ENCODE assay signal across 8 cellular contexts in the genomic region with DNA sequence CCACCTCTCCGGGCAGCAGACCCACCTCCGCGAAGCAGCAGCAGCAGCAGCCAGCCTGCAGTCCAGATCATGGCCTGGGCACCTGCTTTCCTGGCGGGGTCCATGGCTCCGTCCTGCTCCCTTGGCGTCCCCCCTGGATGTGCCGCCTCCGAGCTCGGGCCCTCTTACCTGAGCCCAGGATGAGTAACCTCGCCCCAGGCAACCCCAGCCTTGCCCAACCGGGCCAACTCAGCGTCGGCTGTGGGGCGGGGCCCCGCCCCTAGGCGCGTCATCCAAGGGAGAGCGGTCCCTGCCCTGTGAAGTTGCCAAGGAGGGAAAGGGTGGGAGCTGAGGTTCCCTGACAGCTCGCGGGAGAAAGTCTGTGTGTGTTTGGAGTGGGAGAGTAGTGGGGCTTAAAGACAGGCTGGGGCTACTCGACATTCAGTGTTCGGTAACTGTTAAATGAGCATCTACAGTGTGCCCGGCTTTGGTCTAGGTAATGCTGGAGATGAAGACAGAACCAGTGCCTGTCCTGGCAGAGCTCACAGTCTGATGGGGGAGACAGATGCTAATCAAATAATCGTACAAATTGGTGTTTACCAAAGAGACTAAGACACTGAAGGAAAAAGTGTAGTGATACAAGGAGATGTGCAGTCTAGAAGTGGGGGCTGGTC. TPM values are rescaled to one million over a fixed set of nuclear protein-coding genes. Genes with fewer than 3 reads are reported as not detected.
DNase-seq lines count a peak whose midpoint lies in the region; ATAC-seq, FAIRE-seq and TF ChIP-seq lines count a peak whose summit lies in the region.

Gene LYPD3, minus strand, starts transcription at position 141 of the 653 bp plus-strand sequence. Its CDS starts 37 bp downstream, at position 104.

- H3K36me3 ChIP-seq in K562 (ENCODE audit: control insufficient read depth, insufficient read depth, low read length) (no peaks in the 10 kb centered on the region), HepG2 (replicated peaks in 1 of 2; ENCODE audit: control insufficient read depth in 1 of 2, insufficient read depth in 2 of 2, low read length in 2 of 2) (no peaks in the 10 kb centered on the region)

- H4K20me1 ChIP-seq in K562 (replicated peaks; ENCODE audit: control insufficient read depth, insufficient read depth, low read length) (no peaks in the 10 kb centered on the region), HepG2 (ENCODE audit: insufficient read depth, low read length) (no peaks in the 10 kb centered on the region)

- H2AFZ ChIP-seq in K562 (ENCODE audit: low read depth, low read length), result peak within 1 kb of the TSS; percentile 98; the same call in 1 of the 2 replicates
- H2AFZ ChIP-seq in HepG2 (ENCODE audit: low read length), result peak within 1 kb of the TSS; percentile 88

- H3K4me3 Mint-ChIP-seq in activated naive CD4-positive, alpha-beta T cell treated with anti-CD3 and anti-CD28 coated beads, Interleukin-2, amount 50 U/mL, for 24 hours, result peak within 1 kb of the TSS; percentile 95

- H3K9me3 ChIP-seq in K562 (replicated peaks; ENCODE audit: control insufficient read depth, insufficient read depth, low read depth, low read length) (no peaks in the 10 kb centered on the region), HepG2 (ENCODE audit: low read length) (no peaks in the 10 kb centered on the region)

- H3K4me3 ChIP-seq in K562 (peak within 1 kb of the TSS; percentile 67; the same call in 1 of the 2 replicates), HepG2 (replicated peaks in 1 of 3; ENCODE audit: insufficient read depth in 1 of 3, low read depth in 2 of 3, low read length in 3 of 3) (peak within 1 kb of the TSS; percentile 70 to 84 (median 73))

- H3K9me1 ChIP-seq in K562 (ENCODE audit: control insufficient read depth, insufficient read depth, low read length), result no peaks in the 10 kb centered on the region

- H3K27ac ChIP-seq in K562 (ENCODE audit: extremely low read depth, low read depth, low read length) (no peak within 1 kb of the TSS), HepG2 (ENCODE audit: extremely low read length, insufficient read depth, low read length) (no peak within 1 kb of the TSS)

- CTCF ChIA-PET in K562 (lab: Yijun Ruan, JAX; ENCODE audit: low intra/inter-chr PET ratio) (no interaction called here), HepG2 (lab: Yijun Ruan, JAX; ENCODE audit: low intra/inter-chr PET ratio, low total read pairs) (no interaction called here)

- TF ChIP-seq RAD21 in K562 (CRISPR knock-in tag; conservative IDR thresholded peaks at IDR 0.05 in 1 of 2, IDR thresholded peaks at IDR 0.05 in 1 of 2) (no peak), HepG2 (CRISPR knock-in tag; IDR thresholded peaks at IDR 0.05) (no peak)

- H3K9ac ChIP-seq in K562 (ENCODE audit: insufficient read depth in 1 of 2, low read depth in 2 of 2, low read length in 2 of 2) (no peak within 1 kb of the TSS), HepG2 (ENCODE audit: insufficient read depth, low read depth, low read length) (peak within 1 kb of the TSS; percentile 53; the same call in 1 of the 2 replicates)

- ATAC-seq in K562 (no peak), HepG2 (no peak)

- POLR2A ChIA-PET in K562 (lab: Yijun Ruan, JAX) (interaction anchor here (1.3 kb wide), 1 partner anchor 19 kb away, joined by 4 read pairs; no protein-coding TSS in a partner anchor), HepG2 (lab: Yijun Ruan, JAX) (interaction anchor here (2.6 kb wide), 1 partner anchor 16 kb away, joined by 17 read pairs; no protein-coding TSS in a partner anchor)

- H3K4me1 ChIP-seq in K562 (replicated peaks in 1 of 2; ENCODE audit: control insufficient read depth in 2 of 2, insufficient read depth in 2 of 2, low read length in 2 of 2) (peaks cover 19 to 27% of the 10 kb centered on the region in 2 experiments), HepG2 (ENCODE audit: insufficient read depth, low read length) (peaks cover 59% of the 10 kb centered on the region)

- H3K79me2 ChIP-seq in K562 (ENCODE audit: control insufficient read depth, insufficient read depth, low read length) (no peaks in the 10 kb centered on the region), HepG2 (ENCODE audit: insufficient read depth, low read length) (no peaks in the 10 kb centered on the region)

- H3K27me3 ChIP-seq in K562 (ENCODE audit: control insufficient read depth in 2 of 2, insufficient read depth in 2 of 2, low read length in 2 of 2) (peaks cover 11 to 13% of the 10 kb centered on the region in 2 experiments; a peak in 4 of 5 replicates), HepG2 (ENCODE audit: control insufficient read depth in 1 of 2, insufficient read depth in 2 of 2, low read length in 2 of 2) (no peaks in the 10 kb centered on the region)

- TF ChIP-seq POLR2A in K562 (conservative IDR thresholded peaks at IDR 0.05), result no peak
- TF ChIP-seq POLR2A in HepG2 (IDR thresholded peaks at IDR 0.05; ENCODE audit: insufficient read depth in 1 of 2, low read depth in 2 of 2, low read length in 2 of 2), result no peak

- peaks cover 6% of the 10 kb centered on the region for H3K36me3 Mint-ChIP-seq in activated naive CD4-positive, alpha-beta T cell treated with anti-CD3 and anti-CD28 coated beads, Interleukin-2, amount 50 U/mL, for 24 hours

- intact Hi-C loops in K562 (cut with micrococcal nuclease), result no loop called here
- intact Hi-C loops in HepG2 (cut with micrococcal nuclease; ENCODE audit: unreplicated experiment), result no loop called here

- BruUV-seq in K562 (replicated peaks; lab: Mats Ljungman, UMichigan) (no TSS peak), HepG2 (replicated peaks; lab: Mats Ljungman, UMichigan) (no TSS peak)

- in situ Hi-C loops in K562 (cut with MboI) (no loop called here), HepG2 (cut with HindIII; ENCODE audit: extremely low pct_ligation_motif_present, low pct_unique_long_range_greater_than_20kb) (no loop called here)

- FAIRE-seq in K562 (lab: Jason Lieb, UNC) (peak; percentile 40), HepG2 (lab: Jason Lieb, UNC) (no peak)

- no peaks in the 10 kb centered on the region for H3K9me3 Mint-ChIP-seq in activated naive CD4-positive, alpha-beta T cell treated with anti-CD3 and anti-CD28 coated beads, Interleukin-2, amount 50 U/mL, for 24 hours

- H3K4me2 ChIP-seq in K562 (ENCODE audit: insufficient read depth, low read length) (peak within 1 kb of the TSS; percentile 94), HepG2 (ENCODE audit: low read depth, low read length) (peak within 1 kb of the TSS; percentile 99)

- H3K4me1 Mint-ChIP-seq in activated naive CD4-positive, alpha-beta T cell treated with anti-CD3 and anti-CD28 coated beads, Interleukin-2, amount 50 U/mL, for 24 hours, result peaks cover 84% of the 10 kb centered on the region

- TF ChIP-seq CTCF in K562 (IDR thresholded peaks at IDR 0.05 in 2 of 3, conservative IDR thresholded peaks at IDR 0.05 in 1 of 3; ENCODE audit: insufficient read depth in 2 of 3, low read depth in 1 of 3, low read length in 3 of 3) (no peak), HepG2 (CRISPR knock-in tag; IDR thresholded peaks at IDR 0.05) (no peak)

- H3K27me3 Mint-ChIP-seq in activated naive CD4-positive, alpha-beta T cell treated with anti-CD3 and anti-CD28 coated beads, Interleukin-2, amount 50 U/mL, for 24 hours, result no peaks in the 10 kb centered on the region

- peak within 1 kb of the TSS; percentile 66 for H3K27ac Mint-ChIP-seq in activated naive CD4-positive, alpha-beta T cell treated with anti-CD3 and anti-CD28 coated beads, Interleukin-2, amount 50 U/mL, for 24 hours

- no peak for DNase-seq in activated naive CD4-positive, alpha-beta T cell (lab: John Stamatoyannopoulos, UW)
- DNase-seq in K562 (ENCODE audit: extremely low read depth in 1 of 4, low spot score in 3 of 4) (peak in 2 of 4 experiments; percentile 38 to 39), HepG2 (ENCODE audit: low spot score) (no peak), ureter (ENCODE audit: low spot score) (peak; percentile 86), cerebellum (ENCODE audit: low spot score) (no peak), cerebellar cortex (ENCODE audit: low spot score) (no peak), NCI-H2171 (lab: John Stamatoyannopoulos, UW) (no peak)

- WGBS in K562 (ENCODE audit: insufficient coverage, low coverage, missing lambda C conversion rate), result 28% methylated on average over 24 of the region's 24 CpGs
- WGBS in HepG2 (ENCODE audit: low lambda C conversion rate), result 66% methylated on average over 19 of the region's 24 CpGs

- TF ChIP-seq EP300 in K562 (IDR thresholded peaks at IDR 0.05; ENCODE audit: low read length), result no peak
- TF ChIP-seq EP300 in HepG2 (IDR thresholded peaks at IDR 0.05; ENCODE audit: low read depth in 2 of 2, low read length in 2 of 2), result no peak
- TF ChIP-seq EP300 in HepG2 (CRISPR knock-in tag; IDR thresholded peaks at IDR 0.05; ENCODE audit: borderline replicate concordance), result no peak

RNA-seq across cellular contexts. Expression of gene LYPD3, which starts in this region (rescaled TPM):
- total RNA-seq in K562 (2011; cell fraction: chromatin; rRNA removed; ENCODE audit: low replicate concordance), result 0.81 TPM in 1 of 2 replicates, not detected in the other
- total RNA-seq in K562 (2011; cell fraction: nucleolus; rRNA removed), result 0.26 and 0.67 TPM in 2 replicates
- 0.44 TPM in 1 of 2 replicates, not detected in the other for total RNA-seq in K562 (2011; cell fraction: nucleoplasm; rRNA removed)
- 0.18 and 0.20 TPM in 2 replicates for total RNA-seq in K562 (2014; rRNA removed)
- total RNA-seq in K562 (2014; rRNA removed; fragmentation: Illumina TruSeq; extraction: Trizol), result not detected in 2 replicates
- total RNA-seq in K562 (2015; rRNA removed; fragmentation: Illumina TruSeq; extraction: Trizol), result 0.22 TPM in 1 of 2 replicates, not detected in the other
- total RNA-seq in K562 (2021), result 0.31 and 0.33 TPM in 2 replicates
- polyA plus RNA-seq in K562 (2011; rRNA removed), result 0.28 and 0.64 TPM in 2 replicates
- 0.74 and 2.1 TPM in 2 replicates for polyA plus RNA-seq in K562 (2011; cell fraction: cytosol; rRNA removed)
- polyA plus RNA-seq in K562 (2011; cell fraction: nucleus; rRNA removed), result 1.2 and 1.6 TPM in 2 replicates
- 0.51 and 0.73 TPM in 2 replicates for polyA plus RNA-seq in K562 (2012)
- polyA plus RNA-seq in K562 (2014; fragmentation: Illumina TruSeq; extraction: Trizol), result 0.26 and 0.27 TPM in 2 replicates
- under 1 TPM; 0.04 to 0.06 TPM for polyA plus RNA-seq in K562 (2014; fragmentation: Nextera tagmentation; extraction: Ambion mirVana)
- 0.17 and 0.19 TPM in 2 replicates for polyA plus RNA-seq in K562 (2014; rRNA removed)
- 0.11 and 0.12 TPM in 2 replicates for polyA minus RNA-seq in K562 (2011; rRNA and poly(A)+ RNA removed)
- polyA minus RNA-seq in K562 (2011; cell fraction: cytosol; rRNA and poly(A)+ RNA removed), result not detected in 2 replicates
- 0.56 and 0.67 TPM in 2 replicates for polyA minus RNA-seq in K562 (2011; cell fraction: nucleus; rRNA and poly(A)+ RNA removed)
- total RNA-seq in HepG2 (2016; rRNA removed; fragmentation: Illumina TruSeq; extraction: Trizol), result 0.15 and 0.51 TPM in 2 replicates
- total RNA-seq in HepG2 (2016; cell fraction: cytosol; rRNA removed; fragmentation: Illumina TruSeq; extraction: Trizol; ENCODE audit: low read depth), result 0.20 TPM in 1 of 2 replicates, not detected in the other
- 0.24 and 0.35 TPM in 2 replicates for total RNA-seq in HepG2 (2016; cell fraction: insoluble cytoplasmic fraction; rRNA removed; fragmentation: Illumina TruSeq; extraction: Trizol)
- 0.25 and 0.38 TPM in 2 replicates for total RNA-seq in HepG2 (2016; cell fraction: membrane; rRNA removed; fragmentation: Illumina TruSeq; extraction: Trizol)
- total RNA-seq in HepG2 (2016; cell fraction: nucleus; rRNA removed; fragmentation: Illumina TruSeq; extraction: Trizol), result 0.28 and 1.0 TPM in 2 replicates
- polyA plus RNA-seq in HepG2 (2011; rRNA removed), result 1.5 and 2.6 TPM in 2 replicates
- 1.6 and 2.4 TPM in 2 replicates for polyA plus RNA-seq in HepG2 (2011; cell fraction: cytosol; rRNA removed)
- polyA plus RNA-seq in HepG2 (2011; cell fraction: nucleus; rRNA removed), result 2.4 and 2.8 TPM in 2 replicates
- 1.6 and 1.9 TPM in 2 replicates for polyA plus RNA-seq in HepG2 (2012)
- polyA plus RNA-seq in HepG2 (2016; cell fraction: cytosol; fragmentation: Illumina TruSeq; extraction: Trizol; ENCODE audit: low read depth), result 0.33 and 0.83 TPM in 2 replicates
- polyA plus RNA-seq in HepG2 (2016; cell fraction: insoluble cytoplasmic fraction; fragmentation: Illumina TruSeq; extraction: Trizol; ENCODE audit: low read depth), result 0.90 and 1.0 TPM in 2 replicates
- polyA plus RNA-seq in HepG2 (2016; cell fraction: membrane; fragmentation: Illumina TruSeq; extraction: Trizol; ENCODE audit: low read depth), result 0.80 and 1.0 TPM in 2 replicates
- 1.1 and 1.2 TPM in 2 replicates for polyA plus RNA-seq in HepG2 (2016; cell fraction: nucleus; fragmentation: Illumina TruSeq; extraction: Trizol; ENCODE audit: insufficient read depth, low read depth)
- polyA minus RNA-seq in HepG2 (2011; rRNA and poly(A)+ RNA removed; ENCODE audit: low replicate concordance), result 2.5 and 11.3 TPM in 2 replicates
- polyA minus RNA-seq in HepG2 (2011; cell fraction: cytosol; rRNA and poly(A)+ RNA removed), result 0.69 and 0.70 TPM in 2 replicates
- 0.77 and 0.99 TPM in 2 replicates for polyA minus RNA-seq in HepG2 (2011; cell fraction: nucleus; rRNA and poly(A)+ RNA removed)
- 15.0 TPM for total RNA-seq in ureter
- total RNA-seq in cerebellum, result not detected
